ENCODE assay signal across 1 cellular context in the genomic region with DNA sequence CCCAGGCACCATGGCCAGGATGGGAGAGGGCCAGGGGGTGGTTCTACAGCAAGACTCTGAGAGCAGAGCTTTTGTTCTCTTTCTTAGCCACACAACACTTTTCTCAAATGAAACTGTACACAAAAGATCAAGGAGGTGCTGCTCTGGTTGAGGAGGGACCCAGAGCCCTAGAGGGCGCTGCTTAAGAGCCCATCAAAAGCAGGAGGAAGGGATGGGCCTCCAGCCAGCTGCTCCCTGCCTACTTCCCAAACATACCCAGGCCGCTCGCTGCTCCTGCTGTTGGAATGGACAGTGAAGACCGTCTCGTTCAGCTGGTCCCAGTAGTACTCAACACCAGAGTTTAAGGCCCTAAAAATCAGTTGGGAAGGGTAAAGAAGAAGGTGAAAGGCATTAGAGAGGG.
TF ChIP-seq lines count a peak whose summit lies in the region.

No MANE protein-coding gene starts in this region.

TF ChIP-seq in endothelial cell of umbilical vein, 7 proteins besides CTCF, POLR2A, EP300 and RAD21:
- no peak for TF ChIP-seq FOS (IDR thresholded peaks at IDR 0.05; ENCODE audit: borderline replicate concordance, insufficient read depth, low read length)
- no peak for TF ChIP-seq POLR2AphosphoS5 (IDR thresholded peaks at IDR 0.05; ENCODE audit: insufficient read depth, low read depth, low read length)
- no peak for TF ChIP-seq MYC (IDR thresholded peaks at IDR 0.05; ENCODE audit: low read depth, low read length)
- no peak for TF ChIP-seq JUN (IDR thresholded peaks at IDR 0.05; ENCODE audit: borderline replicate concordance, insufficient read depth, insufficient read length, low read depth)
- no peak for TF ChIP-seq EZH2 (IDR thresholded peaks at IDR 0.05; ENCODE audit: borderline replicate concordance, low read depth, low read length, severe bottlenecking)
- TF ChIP-seq GATA2 (IDR thresholded peaks at IDR 0.05; ENCODE audit: insufficient read depth, insufficient read length, low read depth, low read length), result no peak
- no peak for TF ChIP-seq MAX (IDR thresholded peaks at IDR 0.05; ENCODE audit: insufficient read depth, insufficient read length)
